In genomic region chr2:182730486-182730885, GRCh38 we compare ENCODE assay signal across 9 cellular contexts.
"Had no signal": no experiment of that assay in that cellular context is flagged by ENCODE, and none has a peak within 500 bp of the region (broad histone marks: within the 10 kb centered on the region; RNA-seq: fewer than 3 reads in every experiment).

No MANE protein-coding gene starts in this region.

- H3K4me1 Mint-ChIP-seq: GM23338, H9 had no signal

- H2AFZ ChIP-seq: GM23338 had no signal

- H3K9me3 Mint-ChIP-seq: GM23338, H9 had no signal

- H3K4me2 ChIP-seq: GM23338 had no signal

- ATAC-seq: GM23338, K562 had no signal

- DNase-seq: H9, HCEC 1CT, IMR-90, KG1 had no signal

- FAIRE-seq: H1, H54, HTR-8/SVneo, K562 had no signal

- H3K27ac Mint-ChIP-seq: GM23338 had no signal

- H3K4me3 Mint-ChIP-seq: GM23338, H9 had no signal

- H3K4me3 ChIP-seq: GM23338, K562 had no signal
